35 cellular contexts compared by ENCODE assay signal in genomic region chr10:10989669-10990068, GRCh38.
"Had no signal": no experiment of that assay in that cellular context is flagged by ENCODE, and none has a peak within 500 bp of the region (broad histone marks: within the 10 kb centered on the region; RNA-seq: fewer than 3 reads in every experiment).

No MANE protein-coding gene starts in this region.

- H3K4me3 ChIP-seq: adrenal gland, body of pancreas, cardiac muscle cell had no signal

- H3K27me3 ChIP-seq: adrenal gland, body of pancreas, cardiac muscle cell had no signal

- FAIRE-seq: astrocyte, bronchial epithelial cell, TTC549 had no signal

- ATAC-seq: activated CD8-positive, alpha-beta T cell treated with anti-CD3 and anti-CD28 coated beads for 36 hours; activated naive CD4-positive, alpha-beta T cell treated with anti-CD3 and anti-CD28 coated beads, Interleukin-2, amount 50 U/mL, for 72 hours; activated T-cell treated with anti-CD3 and anti-CD28 coated beads, Interleukin-2, amount 50 U/mL, for 4 hours; activated T-cell treated with anti-CD3 and anti-CD28 coated beads, Interleukin-2, amount 50 U/mL, for 72 hours; activated T-helper 17 cell treated with anti-CD3 and anti-CD28 coated beads, Interleukin-2, amount 50 U/mL, for 72 hours; body of pancreas had no signal

- H3K27ac ChIP-seq: adrenal gland, body of pancreas, cardiac muscle cell, VCaP had no signal

- H3K9me3 ChIP-seq: adrenal gland, body of pancreas had no signal

- H3K36me3 ChIP-seq: adrenal gland, cardiac muscle cell had no signal

- H3K4me1 ChIP-seq: adrenal gland, body of pancreas had no signal

- DNase-seq: activated B cell treated with CpG ODN at 0.5 μM for 24 hours; activated CD4-positive, alpha-beta memory T cell treated with anti-CD3 and anti-CD28 coated beads for 36 hours; activated CD4-positive, alpha-beta T cell treated with anti-CD3 and anti-CD28 coated beads for 4 hours; activated CD4-positive, alpha-beta T cell treated with anti-CD3 and anti-CD28 coated beads, Interleukin-2, amount 10 ng/mL, durations not matched to agents 24 days and 14 days; activated CD4-positive, alpha-beta T cell treated with anti-CD3 and anti-CD28 coated beads, Interleukin-2, amount 50 U/mL, for 1 hour; activated CD4-positive, alpha-beta T cell treated with anti-CD3 and anti-CD28 coated beads, Interleukin-2, amount 50 U/mL, for 4 hours; activated CD4-positive, CD25-positive, alpha-beta regulatory T cell treated with anti-CD3 and anti-CD28 coated beads, Interleukin-2, amount 50 U/mL, for 72 hours; activated CD8-positive, alpha-beta memory T cell treated with anti-CD3 and anti-CD28 coated beads, Interleukin-2, amount 50 U/mL, for 4 hours; activated CD8-positive, alpha-beta T cell treated with anti-CD3 and anti-CD28 coated beads for 36 hours; activated effector memory CD4-positive, alpha-beta T cell treated with anti-CD3 and anti-CD28 coated beads, Interleukin-2, amount 50 U/mL, for 16 hours; activated gamma-delta T cell treated with Interleukin-2 at 50 U/mL for 16 hours; activated naive CD4-positive, alpha-beta T cell; activated naive CD4-positive, alpha-beta T cell treated with anti-CD3 and anti-CD28 coated beads for 36 hours; activated naive CD4-positive, alpha-beta T cell treated with anti-CD3 and anti-CD28 coated beads, Interleukin-2, amount 50 U/mL, for 16 hours; activated naive CD8-positive, alpha-beta T cell treated with anti-CD3 and anti-CD28 coated beads for 36 hours; activated T-cell treated with anti-CD3 and anti-CD28 coated beads for 4 hours; activated T-cell treated with anti-CD3 and anti-CD28 coated beads, Interleukin-2, amount 50 U/mL, for 1 hour; activated T-cell treated with anti-CD3 and anti-CD28 coated beads, Interleukin-2, amount 50 U/mL, for 4 hours; activated T-cell treated with anti-CD3 and anti-CD28 coated beads, Interleukin-2, amount 50 U/mL, for 72 hours; adrenal gland; amniotic stem cell; aorta; body of pancreas; caudate nucleus; cerebellar nuclear complex; T-helper 1 cell; T-helper 2 cell; T-helper 9 cell had no signal
